Comparison of ENCODE assay signal across 10 cellular contexts in the genomic region with DNA sequence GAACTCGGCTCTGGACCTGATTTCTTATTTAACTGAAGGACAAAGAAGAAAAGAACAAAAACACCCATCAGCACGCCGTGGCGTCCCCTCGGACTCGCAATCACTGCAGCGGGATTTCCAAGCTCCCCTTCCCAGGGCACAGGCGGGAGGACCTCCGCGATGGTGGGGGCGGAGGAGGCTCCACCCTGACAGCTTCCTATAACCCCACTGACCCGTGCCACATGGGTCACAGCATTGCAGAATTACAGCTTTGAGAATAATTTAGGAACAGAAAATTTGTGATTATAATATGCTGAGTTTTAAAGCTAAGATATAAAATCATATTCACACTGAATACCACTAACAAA.
DNase-seq lines count a peak whose midpoint lies in the region; ATAC-seq, FAIRE-seq and TF ChIP-seq lines count a peak whose summit lies in the region.
"Had no signal": no experiment of that assay in that cellular context is flagged by ENCODE, and none has a peak within 500 bp of the region (broad histone marks: within the 10 kb centered on the region; RNA-seq: fewer than 3 reads in every experiment).

No MANE protein-coding gene starts in this region.

- H3K27me3 ChIP-seq in adrenal gland (no peaks in the 10 kb centered on the region), left ventricle myocardium inferior (ENCODE audit: low read depth) (peaks cover 26% of the 10 kb centered on the region), neuron (ENCODE audit: insufficient read depth, low read length) (no peaks in the 10 kb centered on the region)

- no peak for ATAC-seq in naive thymus-derived CD8-positive, alpha-beta T cell

- peak; percentile 3 for DNase-seq in AG08395 (ENCODE audit: low spot score)
- DNase-seq in adrenal gland, result no peak
- no peak for DNase-seq in left ventricle myocardium inferior
- DNase-seq in CD14-positive monocyte (ENCODE audit: low spot score), result no peak
- no peak for DNase-seq in RPMI8226
- DNase-seq in H54 (ENCODE audit: insufficient read length, low spot score), result no peak
- DNase-seq in naive thymus-derived CD8-positive, alpha-beta T cell, result no peak

- peak in 1 of 2 donors; percentile 2 for TF ChIP-seq POLR2A in adrenal gland (IDR thresholded peaks at IDR 0.05)
- no peak for TF ChIP-seq POLR2A in H54 (IDR thresholded peaks at IDR 0.05; ENCODE audit: low read depth, low read length)

- H3K36me3 Mint-ChIP-seq in CD14-positive monocyte, result no peaks in the 10 kb centered on the region
- no peaks in the 10 kb centered on the region for H3K36me3 Mint-ChIP-seq in naive thymus-derived CD8-positive, alpha-beta T cell

- TF ChIP-seq CTCF in adrenal gland (IDR thresholded peaks at IDR 0.05) (no peak), left ventricle myocardium inferior (IDR thresholded peaks at IDR 0.05; ENCODE audit: borderline replicate concordance) (no peak), CD14-positive monocyte (IDR thresholded peaks at IDR 0.05) (no peak)

- no peak overlapping the region for H3K4me3 Mint-ChIP-seq in CD14-positive monocyte
- H3K4me3 Mint-ChIP-seq in naive thymus-derived CD8-positive, alpha-beta T cell, result no peak overlapping the region

- FAIRE-seq in H54 (lab: Jason Lieb, UNC), result no peak

- H2AFZ ChIP-seq in neuron (ENCODE audit: low read depth, low read length), result peak overlapping the region; percentile 52

- H3K27me3 Mint-ChIP-seq in CD14-positive monocyte (ENCODE audit: low read depth in 3 of 3), result peaks cover 5 to 16% (median 10%) of the 10 kb centered on the region in 3 donors
- H3K27me3 Mint-ChIP-seq in naive thymus-derived CD8-positive, alpha-beta T cell, result peaks cover 6 to 37% (median 15%) of the 10 kb centered on the region in 5 donors

- H3K27ac ChIP-seq in adrenal gland (peak overlapping the region in 3 of 5 donors; percentile 32 to 66 (median 46)), left ventricle myocardium inferior (replicated peaks) (no peak overlapping the region)
- H3K27ac ChIP-seq: KMS-11, skin epidermis had no signal

- H3K36me3 ChIP-seq in adrenal gland (replicated peaks in 1 of 2) (no peaks in the 10 kb centered on the region), left ventricle myocardium inferior (no peaks in the 10 kb centered on the region), neuron (ENCODE audit: insufficient read depth, low read length) (no peaks in the 10 kb centered on the region)

- peaks cover 3 to 7% (median 3%) of the 10 kb centered on the region in 7 donors for H3K9me3 Mint-ChIP-seq in CD14-positive monocyte
- H3K9me3 Mint-ChIP-seq in naive thymus-derived CD8-positive, alpha-beta T cell, result peaks cover 0 to 4% (median 0%) of the 10 kb centered on the region in 9 donors

- intact Hi-C loops in adrenal gland (cut with DNase I), result no loop called here
- intact Hi-C loops in left ventricle myocardium inferior (cut with micrococcal nuclease), result no loop called here
- intact Hi-C loops in CD14-positive monocyte (cut with micrococcal nuclease), result no loop called here

- POLR2A ChIA-PET in naive thymus-derived CD8-positive, alpha-beta T cell (lab: Charles Lee), result no interaction called here

- no peaks in the 10 kb centered on the region for H3K4me1 Mint-ChIP-seq in CD14-positive monocyte
- peaks cover 0 to 6% (median under 1%) of the 10 kb centered on the region in 4 donors for H3K4me1 Mint-ChIP-seq in naive thymus-derived CD8-positive, alpha-beta T cell

- no peak overlapping the region for H3K27ac Mint-ChIP-seq in CD14-positive monocyte
- H3K27ac Mint-ChIP-seq in naive thymus-derived CD8-positive, alpha-beta T cell, result no peak overlapping the region

- H3K4me3 ChIP-seq in adrenal gland (peak overlapping the region in 2 of 4 donors; percentile 21 to 52), left ventricle myocardium inferior (peak overlapping the region; percentile 54), neuron (ENCODE audit: low read length) (peak overlapping the region; percentile 35)

- WGBS in adrenal gland, 4 donors, result 3 to 11% (median 7%) methylated on average over 12 of the region's 12 CpGs

- no peaks in the 10 kb centered on the region for H3K9me3 ChIP-seq in adrenal gland (replicated peaks in 1 of 3)
- H3K9me3 ChIP-seq in left ventricle myocardium inferior (replicated peaks), result peaks cover 5% of the 10 kb centered on the region
- H3K9me3 ChIP-seq in neuron (ENCODE audit: low read length), result no peaks in the 10 kb centered on the region

- H3K4me1 ChIP-seq in adrenal gland (replicated peaks in 1 of 2) (peaks cover 0 to 6% of the 10 kb centered on the region in 2 donors), left ventricle myocardium inferior (peaks cover 6% of the 10 kb centered on the region), neuron (ENCODE audit: insufficient read depth, low read length) (peaks cover 4% of the 10 kb centered on the region)
